In the genomic region with DNA sequence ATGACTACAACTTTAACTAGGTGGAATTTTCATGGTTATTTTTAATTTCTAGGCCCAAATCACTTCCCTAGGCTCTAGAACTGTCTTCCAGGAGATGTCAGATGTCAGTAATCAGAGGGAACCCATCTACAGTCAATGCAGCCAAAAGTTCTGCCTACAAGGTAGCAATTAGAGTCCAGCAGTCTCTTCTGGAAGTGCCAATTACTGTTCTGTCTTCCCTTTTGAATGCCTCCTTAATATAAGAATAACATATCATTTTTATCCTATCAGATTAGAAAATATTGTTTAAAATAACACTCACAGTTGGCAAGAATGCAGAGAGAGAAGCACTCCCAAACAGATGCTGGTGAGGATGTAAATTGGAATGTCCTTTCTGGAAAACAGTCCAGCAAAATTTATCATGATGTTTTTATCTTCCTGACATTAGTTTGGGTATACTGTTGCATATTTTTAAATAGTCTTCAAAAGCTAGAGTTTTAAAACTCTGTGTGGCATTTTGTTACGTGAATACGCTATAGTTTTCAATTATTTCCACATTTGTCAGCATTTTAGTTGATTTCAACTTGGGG, we compare ENCODE assay signal across 23 cellular contexts.
"Had no signal": no experiment of that assay in that cellular context is flagged by ENCODE, and none has a peak within 500 bp of the region (broad histone marks: within the 10 kb centered on the region; RNA-seq: fewer than 3 reads in every experiment).

No MANE protein-coding gene starts in this region.

- H3K4me1 Mint-ChIP-seq: activated naive CD8-positive, alpha-beta T cell treated with anti-CD3 and anti-CD28 coated beads for 36 hours; endodermal cell had no signal

- H3K36me3 Mint-ChIP-seq: activated naive CD8-positive, alpha-beta T cell treated with anti-CD3 and anti-CD28 coated beads for 36 hours had no signal

- H3K4me3 Mint-ChIP-seq: activated naive CD8-positive, alpha-beta T cell treated with anti-CD3 and anti-CD28 coated beads for 36 hours; activated T-helper 1 cell treated with anti-CD3 and anti-CD28 coated beads, Interleukin-12 subunit alpha, Interleukin-12 subunit beta, Interleukin-2, Interleukin-4 antibody, amounts not matched to agents 30 ng/mL and 10 ng/mL and 1 ng/mL, durations not matched to agents 14 hours and 24 hours and 36 hours; endodermal cell; stimulated activated naive CD8-positive, alpha-beta T cell treated with anti-CD3 and anti-CD28 coated beads, Interleukin-15, Interleukin-2, amounts not matched to agents 100 ng/mL and 50 ng/mL, for 24 hours had no signal

- H3K4me1 ChIP-seq: body of pancreas, gastroesophageal sphincter, heart left ventricle, left ventricle myocardium inferior, prostate gland, suprapubic skin had no signal

- H3K27me3 Mint-ChIP-seq: activated naive CD8-positive, alpha-beta T cell treated with anti-CD3 and anti-CD28 coated beads for 36 hours; stimulated activated naive CD8-positive, alpha-beta T cell treated with anti-CD3 and anti-CD28 coated beads, Interleukin-15, Interleukin-2, amounts not matched to agents 100 ng/mL and 50 ng/mL, for 24 hours had no signal

- H3K27ac ChIP-seq: body of pancreas, dorsolateral prefrontal cortex, epithelial cell of prostate, gastroesophageal sphincter, heart left ventricle, left ventricle myocardium inferior, prostate gland, right atrium auricular region, skin epidermis, suprapubic skin, WERI-Rb-1 had no signal

- H3K27me3 ChIP-seq: body of pancreas, dorsolateral prefrontal cortex, gastroesophageal sphincter, heart left ventricle, right atrium auricular region, suprapubic skin had no signal

- H3K4me3 ChIP-seq: body of pancreas, dorsolateral prefrontal cortex, gastroesophageal sphincter, heart left ventricle, left ventricle myocardium inferior, prostate gland, right atrium auricular region, skin epidermis, suprapubic skin had no signal

- H3K9me3 ChIP-seq: body of pancreas, prostate gland, suprapubic skin had no signal

- H3K36me3 ChIP-seq: gastroesophageal sphincter, heart left ventricle, left ventricle myocardium inferior, prostate gland, right atrium auricular region, suprapubic skin, WERI-Rb-1 had no signal

- DNase-seq: activated CD4-positive, alpha-beta T cell treated with anti-CD3 and anti-CD28 coated beads for 1 hour; activated gamma-delta T cell treated with Interleukin-2 at 50 U/mL for 16 hours; activated naive CD8-positive, alpha-beta T cell treated with anti-CD3 and anti-CD28 coated beads for 36 hours; amygdala; body of pancreas; dorsolateral prefrontal cortex; endodermal cell; heart left ventricle; left ventricle myocardium inferior; mammary epithelial cell; stimulated activated CD4-positive, alpha-beta T cell treated with anti-CD3 and anti-CD28 coated beads, Interleukin-15, amount 100 ng/mL, for 24 hours; stimulated activated CD4-positive, alpha-beta T cell treated with anti-CD3 and anti-CD28 coated beads, Interleukin-2, amount 100 ng/mL, for 48 hours; T-helper 2 cell; trophoblast cell; WERI-Rb-1 had no signal

- H3K27ac Mint-ChIP-seq: activated naive CD8-positive, alpha-beta T cell treated with anti-CD3 and anti-CD28 coated beads for 36 hours; activated T-helper 1 cell treated with anti-CD3 and anti-CD28 coated beads, Interleukin-12 subunit alpha, Interleukin-12 subunit beta, Interleukin-2, Interleukin-4 antibody, amounts not matched to agents 30 ng/mL and 10 ng/mL and 1 ng/mL, durations not matched to agents 14 hours and 24 hours and 36 hours; endodermal cell; stimulated activated naive CD8-positive, alpha-beta T cell treated with anti-CD3 and anti-CD28 coated beads, Interleukin-15, Interleukin-2, amounts not matched to agents 100 ng/mL and 50 ng/mL, for 24 hours had no signal
